22 cellular contexts compared by ENCODE assay signal in the genomic region with DNA sequence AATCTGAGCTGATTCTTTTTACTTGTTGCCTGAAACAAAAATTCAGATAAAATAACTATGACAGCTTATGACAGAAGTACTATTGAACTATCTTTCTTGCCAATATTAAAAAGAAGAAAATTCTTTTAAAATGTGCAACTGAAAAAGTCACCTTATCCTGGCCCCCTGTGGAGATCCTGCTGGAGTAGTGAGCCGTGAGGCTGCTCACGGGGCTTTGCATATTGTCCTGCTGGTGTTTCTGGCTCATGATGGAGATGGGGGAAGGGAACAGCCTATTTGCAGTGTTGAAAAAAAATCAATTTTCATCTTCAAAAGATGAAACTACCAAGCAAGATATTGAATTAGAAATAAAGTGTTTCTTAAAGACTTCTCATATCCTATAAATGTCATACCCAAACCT.
A peak's percentile ranks its signal among the peaks of the same experiment; 100 is the strongest.
DNase-seq lines count a peak whose midpoint lies in the region; ATAC-seq lines count a peak whose summit lies in the region.
"Had no signal": no experiment of that assay in that cellular context is flagged by ENCODE, and none has a peak within 500 bp of the region (broad histone marks: within the 10 kb centered on the region; RNA-seq: fewer than 3 reads in every experiment).

No MANE protein-coding gene starts in this region.

- H3K27me3 ChIP-seq in NT2/D1 (ENCODE audit: insufficient read depth, insufficient read length): no peaks in the 10 kb centered on the region
- H3K27me3 ChIP-seq: BE2C had no signal

- ATAC-seq in GM18909 (IDR thresholded peaks at IDR 0.05; ENCODE audit: poor library complexity, unreplicated experiment) (no peak), HG03520 (IDR thresholded peaks at IDR 0.05; ENCODE audit: unreplicated experiment) (no peak)
- ATAC-seq: Panc1 had no signal

- H3K9me3 ChIP-seq in NT2/D1 (ENCODE audit: insufficient read depth, low read length): no peaks in the 10 kb centered on the region
- H3K9me3 ChIP-seq: BE2C, HAP-1 had no signal

- no peaks in the 10 kb centered on the region for H3K4me1 ChIP-seq in NT2/D1 (ENCODE audit: insufficient read depth, insufficient read length)
- H3K4me1 ChIP-seq: BE2C, HAP-1 had no signal

- H3K36me3 ChIP-seq in NT2/D1 (ENCODE audit: insufficient read depth, insufficient read length, low read length): no peaks in the 10 kb centered on the region
- H3K36me3 ChIP-seq: BE2C, HAP-1 had no signal

- H3K4me3 ChIP-seq in NT2/D1 (ENCODE audit: insufficient read length, low read depth): no peak overlapping the region
- H3K4me3 ChIP-seq: GM23248, HAP-1 had no signal

- DNase-seq in DMS 273 (lab: John Stamatoyannopoulos, UW; ENCODE audit: unreplicated experiment) (peak; percentile 31), DMS 273 treated with DMSO at 0.1 percent for 48 hours (lab: John Stamatoyannopoulos, UW) (no peak), NCI-H146 treated with DMSO at 0.1 percent for 48 hours (lab: John Stamatoyannopoulos, UW; ENCODE audit: unreplicated experiment) (peak; percentile 33), NT2/D1 (ENCODE audit: low read depth, low spot score) (peak; percentile 1), iPS-NIHi11 (ENCODE audit: low spot score) (peak; percentile 47), inferior parietal cortex (ENCODE audit: extremely low spot score) (no peak)
- DNase-seq: BE2C; Calu3; CD8-positive, alpha-beta memory T cell; GM23248; MM.1S; NCI-H187; NCI-H226; NCI-H510A; NCI-H774; SHP77 treated with DMSO at 0.1 percent for 48 hours; T-helper 1 cell had no signal

- no peak overlapping the region for H3K9ac ChIP-seq in NT2/D1 (ENCODE audit: insufficient read length, low read depth)
- H3K9ac ChIP-seq: GM23248, KMS-11 had no signal

Comparison
In these comparisons a context has a peak if more than half of its experiments do, and no peak if none do; other contexts are left out.
1. DNase-seq: peak in DMS 273 (single experiment), NCI-H146 treated with DMSO at 0.1 percent for 48 hours (single experiment), NT2/D1 (single experiment) and iPS-NIHi11 (single experiment); none in DMS 273 treated with DMSO at 0.1 percent for 48 hours (single experiment) and inferior parietal cortex (single experiment).